Comparison of ENCODE assay signal across 9 cellular contexts in genomic region chr1:206923009-206923960, GRCh38. TPM values are rescaled to one million over a fixed set of nuclear protein-coding genes. Genes with fewer than 3 reads are reported as not detected.
DNase-seq lines count a peak whose midpoint lies in the region; ATAC-seq, FAIRE-seq and TF ChIP-seq lines count a peak whose summit lies in the region.
"Had no signal": no experiment of that assay in that cellular context is flagged by ENCODE, and none has a peak within 500 bp of the region (broad histone marks: within the 10 kb centered on the region; RNA-seq: fewer than 3 reads in every experiment).

No MANE protein-coding gene starts in this region.

- H2AK5ac ChIP-seq in H1 (ENCODE audit: low read depth, low read length) = peak overlapping the region; percentile 91

- H2AFZ ChIP-seq in H1 (ENCODE audit: low read length) = no peak overlapping the region

- no peaks in the 10 kb centered on the region for H3K4me1 ChIP-seq in H1 (replicated peaks in 1 of 4; ENCODE audit: control insufficient read depth in 3 of 4, insufficient read depth in 4 of 4, low read length in 3 of 4)

- TF ChIP-seq POLR2A in H1 (IDR thresholded peaks at IDR 0.05; ENCODE audit: control extremely low read depth in 1 of 2, low read depth in 2 of 2, low read length in 2 of 2) (no peak), erythroblast (IDR thresholded peaks at IDR 0.05; ENCODE audit: low read length) (no peak)

- DNase-seq in UCSD-AML1 (lab: John Stamatoyannopoulos, UW; ENCODE audit: unreplicated experiment) (peak; percentile 67), H1 (ENCODE audit: low read depth in 1 of 2, low spot score in 2 of 2) (no peak), NCI-H1105 (lab: John Stamatoyannopoulos, UW) (no peak), erythroblast (lab: John Stamatoyannopoulos, UW) (no peak), RCC 7860 (ENCODE audit: low spot score) (no peak)
- peak; percentile 57 to 87 (median 73) for DNase-seq in stimulated activated naive CD4-positive, alpha-beta T cell (lab: John Stamatoyannopoulos, UW)

- peak overlapping the region; percentile 53 for H2BK12ac ChIP-seq in H1 (ENCODE audit: low read depth, low read length)

- TF ChIP-seq EP300 in H1 (IDR thresholded peaks at IDR 0.05; ENCODE audit: borderline replicate concordance in 1 of 2, low read depth in 2 of 2, low read length in 2 of 2) = no peak

- H3K9me3 ChIP-seq in H1 (ENCODE audit: insufficient read depth in 2 of 2, low read depth in 1 of 2, low read length in 1 of 2) = no peaks in the 10 kb centered on the region; a peak in 1 of 4 replicates

- ATAC-seq in GM18909 (IDR thresholded peaks at IDR 0.05; ENCODE audit: poor library complexity, unreplicated experiment) = peak; percentile 54
- peak; percentile 46 for ATAC-seq in HG02981 (IDR thresholded peaks at IDR 0.05; ENCODE audit: unreplicated experiment)
- ATAC-seq: Panc1 had no signal

- H3K4me2 ChIP-seq in H1 (ENCODE audit: insufficient read depth in 1 of 2, low read depth in 2 of 2, low read length in 2 of 2) = no peak overlapping the region; a peak in 1 of 4 replicates

- peaks cover 0 to 5% (median 0%) of the 10 kb centered on the region in 4 experiments; a peak in 1 of 8 replicates for H3K36me3 ChIP-seq in H1 (ENCODE audit: control insufficient read depth in 2 of 4, insufficient read depth in 4 of 4, low read length in 3 of 4)

- no peak overlapping the region for H4K8ac ChIP-seq in H1 (ENCODE audit: extremely low read depth, insufficient read depth, low read length)

- 89 to 100% methylated on average over 1 to 12 of the region's 12 CpGs for WGBS in H1 (ENCODE audit: extremely low coverage in 1 of 2, insufficient coverage in 1 of 2, insufficient read length in 1 of 2, insufficient replicate concordance in 2 of 2, low coverage in 1 of 2, low lambda C conversion rate in 2 of 2, missing lambda C conversion rate in 1 of 2), 2 experiments

- peaks cover 12% of the 10 kb centered on the region for H3K23me2 ChIP-seq in H1 (ENCODE audit: low read depth, low read length)

- 0 out of 2 replicates have a peak, but pooled peaks cover 2% of the 10 kb centered on the region for H3K79me1 ChIP-seq in H1 (ENCODE audit: low read depth, low read length)

- H3K27me3 ChIP-seq in H1 (replicated peaks in 1 of 4; ENCODE audit: control insufficient read depth in 3 of 4, extremely low read depth in 1 of 4, insufficient read depth in 3 of 4, low read length in 3 of 4) = peaks cover 0 to 2% (median 0%) of the 10 kb centered on the region in 4 experiments; a peak in 1 of 7 replicates

- no peak overlapping the region for H3K27ac ChIP-seq in H1 (ENCODE audit: low read depth, low read length)

- H2BK20ac ChIP-seq in H1 (ENCODE audit: low read length) = 0 out of 2 replicates have a peak overlapping the region, but pooled peaks have one; percentile 52

- FAIRE-seq in H1 (lab: Jason Lieb, UNC) (no peak), RCC 7860 (lab: Jason Lieb, UNC) (no peak)

- H2BK15ac ChIP-seq in H1 (ENCODE audit: low read length) = peak overlapping the region; percentile 90

- POLR2A ChIA-PET in H1 (lab: Charles Lee; ENCODE audit: partially characterized antibody) = no interaction called here

- H3K79me2 ChIP-seq in H1 (ENCODE audit: control insufficient read depth in 1 of 2, insufficient read depth in 2 of 2, low read length in 2 of 2) = no peaks in the 10 kb centered on the region

- H3K14ac ChIP-seq in H1 (ENCODE audit: insufficient read length) = no peak overlapping the region

- no peak overlapping the region for H3K9ac ChIP-seq in H1 (replicated peaks in 1 of 4; ENCODE audit: extremely low read depth in 1 of 4, low read depth in 3 of 4, low read length in 3 of 4)

- H2BK120ac ChIP-seq in H1 (replicated peaks; ENCODE audit: low read depth, low read length) = no peak overlapping the region

- H4K5ac ChIP-seq in H1 (ENCODE audit: insufficient read length, low read depth, low read length) = no peak overlapping the region

- H2BK5ac ChIP-seq in H1 (ENCODE audit: low read depth, low read length) = peak overlapping the region; percentile 11; the same call in 1 of the 2 replicates

- no peak overlapping the region for H3K23ac ChIP-seq in H1 (ENCODE audit: insufficient read length)

- H3K4ac ChIP-seq in H1 (replicated peaks; ENCODE audit: insufficient read length, low read depth, low read length) = no peak overlapping the region

- no peak overlapping the region for H3K4me3 ChIP-seq in H1 (ENCODE audit: extremely low read depth in 1 of 4, insufficient read depth in 2 of 4, low read depth in 3 of 4, low read length in 4 of 4)

- no peak overlapping the region for H3K18ac ChIP-seq in H1 (ENCODE audit: extremely low read depth, low read length)

- no peak for TF ChIP-seq CTCF in H1 (IDR thresholded peaks at IDR 0.05; ENCODE audit: control extremely low read depth in 1 of 3, insufficient read depth in 1 of 3, low read depth in 1 of 3, low read length in 3 of 3)

- H3K56ac ChIP-seq in H1 (replicated peaks; ENCODE audit: insufficient read length, low read depth, low read length) = peak overlapping the region; percentile 88

- TF ChIP-seq RAD21 in H1 (IDR thresholded peaks at IDR 0.05 in 1 of 2, conservative IDR thresholded peaks at IDR 0.05 in 1 of 2; ENCODE audit: low read depth in 2 of 2, low read length in 2 of 2) = no peak

- CTCF ChIA-PET in H1 (lab: Charles Lee; ENCODE audit: partially characterized antibody) = interaction anchor here (0.6 to 12.9 kb wide), 11 partner anchors 6 to 1465 kb away, joined by 3 to 180 read pairs (median 6); partner anchors contain the start of gene IL20

- H4K20me1 ChIP-seq in H1 (replicated peaks in 1 of 2; ENCODE audit: control insufficient read depth in 1 of 2, insufficient read depth in 2 of 2, low read length in 2 of 2) = peaks cover 0 to 11% of the 10 kb centered on the region in 2 experiments

- H4K91ac ChIP-seq in H1 (replicated peaks; ENCODE audit: insufficient read length, low read length) = peak overlapping the region; percentile 72

TF ChIP-seq in H1, 55 proteins besides CTCF, POLR2A, EP300 and RAD21 (continues in another document):
- TF ChIP-seq, protein P1, sequence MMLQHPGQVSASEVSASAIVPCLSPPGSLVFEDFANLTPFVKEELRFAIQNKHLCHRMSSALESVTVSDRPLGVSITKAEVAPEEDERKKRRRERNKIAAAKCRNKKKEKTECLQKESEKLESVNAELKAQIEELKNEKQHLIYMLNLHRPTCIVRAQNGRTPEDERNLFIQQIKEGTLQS (IDR thresholded peaks at IDR 0.05; ENCODE audit: insufficient read depth, low read depth, low read length) = no peak
- TF ChIP-seq CHD2 (IDR thresholded peaks at IDR 0.05; ENCODE audit: low read length) = no peak

RNA-seq across cellular contexts. Expression of gene FCMR, which starts 1.5 kb away (rescaled TPM):
- not detected in 2 replicates for total RNA-seq in H1 (2021; fragmentation: NEBNext Ultra II Directional; extraction: Animal tissue kit (Norgen Biotek cat#: 25700))
- polyA plus RNA-seq in H1 (2011; rRNA removed) = 0.47 and 0.53 TPM in 2 replicates
- polyA plus RNA-seq in H1 (2011; cell fraction: cytosol; rRNA removed) = 0.19 TPM
- polyA plus RNA-seq in H1 (2011; cell fraction: nucleus; rRNA removed) = 0.26 TPM
- polyA plus RNA-seq in H1 (2012, experiment 1 of 2) = 0.29 to 0.46 TPM in 2 of 4 replicates, not detected in the others
- polyA plus RNA-seq in H1 (2012, experiment 2 of 2) = 0.25 TPM
- polyA plus RNA-seq in H1 (2013, experiment 1 of 2) = 0.16 TPM
- 0.18 TPM for polyA plus RNA-seq in H1 (2013, experiment 2 of 2)
- polyA minus RNA-seq in H1 (2011; rRNA and poly(A)+ RNA removed) = 0.16 TPM in 1 of 2 replicates, not detected in the other
- polyA minus RNA-seq in H1 (2011; cell fraction: cytosol; rRNA and poly(A)+ RNA removed) = not detected
- not detected for polyA minus RNA-seq in H1 (2011; cell fraction: nucleus; rRNA and poly(A)+ RNA removed)

RNA-seq across cellular contexts. Expression of gene PIGR, which starts 23.0 kb away (rescaled TPM):
- not detected in 2 replicates for total RNA-seq in H1 (2021; fragmentation: NEBNext Ultra II Directional; extraction: Animal tissue kit (Norgen Biotek cat#: 25700))
- not detected in 2 replicates for polyA plus RNA-seq in H1 (2011; rRNA removed)
- polyA plus RNA-seq in H1 (2011; cell fraction: cytosol; rRNA removed) = not detected
- not detected for polyA plus RNA-seq in H1 (2011; cell fraction: nucleus; rRNA removed)
- not detected in 4 replicates for polyA plus RNA-seq in H1 (2012, experiment 1 of 2)
- polyA plus RNA-seq in H1 (2012, experiment 2 of 2) = not detected
- polyA plus RNA-seq in H1 (2013, experiment 1 of 2) = not detected
- polyA plus RNA-seq in H1 (2013, experiment 2 of 2) = not detected
- not detected in 2 replicates for polyA minus RNA-seq in H1 (2011; rRNA and poly(A)+ RNA removed)
- not detected for polyA minus RNA-seq in H1 (2011; cell fraction: cytosol; rRNA and poly(A)+ RNA removed)
- polyA minus RNA-seq in H1 (2011; cell fraction: nucleus; rRNA and poly(A)+ RNA removed) = not detected

RNA-seq across cellular contexts. Expression of gene IL24, which starts 26.0 kb away (rescaled TPM):
- total RNA-seq in H1 (2021; fragmentation: NEBNext Ultra II Directional; extraction: Animal tissue kit (Norgen Biotek cat#: 25700)) = not detected in 2 replicates
- not detected in 2 replicates for polyA plus RNA-seq in H1 (2011; rRNA removed)
- polyA plus RNA-seq in H1 (2011; cell fraction: cytosol; rRNA removed) = not detected
- not detected for polyA plus RNA-seq in H1 (2011; cell fraction: nucleus; rRNA removed)
- polyA plus RNA-seq in H1 (2012, experiment 1 of 2) = not detected in 4 replicates
- not detected for polyA plus RNA-seq in H1 (2012, experiment 2 of 2)
- polyA plus RNA-seq in H1 (2013, experiment 1 of 2) = not detected
- not detected for polyA plus RNA-seq in H1 (2013, experiment 2 of 2)
- not detected in 2 replicates for polyA minus RNA-seq in H1 (2011; rRNA and poly(A)+ RNA removed)
- polyA minus RNA-seq in H1 (2011; cell fraction: cytosol; rRNA and poly(A)+ RNA removed) = not detected
- not detected for polyA minus RNA-seq in H1 (2011; cell fraction: nucleus; rRNA and poly(A)+ RNA removed)

RNA-seq across cellular contexts. Expression of gene FCAMR, which starts 47.0 kb away (rescaled TPM):
- not detected in 2 replicates for total RNA-seq in H1 (2021; fragmentation: NEBNext Ultra II Directional; extraction: Animal tissue kit (Norgen Biotek cat#: 25700))
- polyA plus RNA-seq in H1 (2011; rRNA removed) = not detected in 2 replicates
- not detected for polyA plus RNA-seq in H1 (2011; cell fraction: cytosol; rRNA removed)
- polyA plus RNA-seq in H1 (2011; cell fraction: nucleus; rRNA removed) = not detected
- not detected in 4 replicates for polyA plus RNA-seq in H1 (2012, experiment 1 of 2)
- polyA plus RNA-seq in H1 (2012, experiment 2 of 2) = not detected
- polyA plus RNA-seq in H1 (2013, experiment 1 of 2) = not detected
- polyA plus RNA-seq in H1 (2013, experiment 2 of 2) = not detected
- polyA minus RNA-seq in H1 (2011; rRNA and poly(A)+ RNA removed) = not detected in 2 replicates
- not detected for polyA minus RNA-seq in H1 (2011; cell fraction: cytosol; rRNA and poly(A)+ RNA removed)
- polyA minus RNA-seq in H1 (2011; cell fraction: nucleus; rRNA and poly(A)+ RNA removed) = not detected

RNA-seq across cellular contexts. Expression of gene IL20, which starts 57.9 kb away (rescaled TPM):
- not detected in 2 replicates for total RNA-seq in H1 (2021; fragmentation: NEBNext Ultra II Directional; extraction: Animal tissue kit (Norgen Biotek cat#: 25700))
- polyA plus RNA-seq in H1 (2011; rRNA removed) = not detected in 2 replicates
- not detected for polyA plus RNA-seq in H1 (2011; cell fraction: cytosol; rRNA removed)
- not detected for polyA plus RNA-seq in H1 (2011; cell fraction: nucleus; rRNA removed)
- not detected in 4 replicates for polyA plus RNA-seq in H1 (2012, experiment 1 of 2)
- not detected for polyA plus RNA-seq in H1 (2012, experiment 2 of 2)
- polyA plus RNA-seq in H1 (2013, experiment 1 of 2) = not detected
- polyA plus RNA-seq in H1 (2013, experiment 2 of 2) = not detected
- not detected in 2 replicates for polyA minus RNA-seq in H1 (2011; rRNA and poly(A)+ RNA removed)
- not detected for polyA minus RNA-seq in H1 (2011; cell fraction: cytosol; rRNA and poly(A)+ RNA removed)
- polyA minus RNA-seq in H1 (2011; cell fraction: nucleus; rRNA and poly(A)+ RNA removed) = not detected

Comparison
In these comparisons a context has a peak if more than half of its experiments do, and no peak if none do; other contexts are left out.
1. DNase-seq: peak in UCSD-AML1 (single experiment) and stimulated activated naive CD4-positive, alpha-beta T cell (6 of 6); none in H1 (0 of 2), NCI-H1105 (single experiment), erythroblast (0 of 2) and RCC 7860 (single experiment).